ENCODE assay signal across 12 cellular contexts in the genomic region with DNA sequence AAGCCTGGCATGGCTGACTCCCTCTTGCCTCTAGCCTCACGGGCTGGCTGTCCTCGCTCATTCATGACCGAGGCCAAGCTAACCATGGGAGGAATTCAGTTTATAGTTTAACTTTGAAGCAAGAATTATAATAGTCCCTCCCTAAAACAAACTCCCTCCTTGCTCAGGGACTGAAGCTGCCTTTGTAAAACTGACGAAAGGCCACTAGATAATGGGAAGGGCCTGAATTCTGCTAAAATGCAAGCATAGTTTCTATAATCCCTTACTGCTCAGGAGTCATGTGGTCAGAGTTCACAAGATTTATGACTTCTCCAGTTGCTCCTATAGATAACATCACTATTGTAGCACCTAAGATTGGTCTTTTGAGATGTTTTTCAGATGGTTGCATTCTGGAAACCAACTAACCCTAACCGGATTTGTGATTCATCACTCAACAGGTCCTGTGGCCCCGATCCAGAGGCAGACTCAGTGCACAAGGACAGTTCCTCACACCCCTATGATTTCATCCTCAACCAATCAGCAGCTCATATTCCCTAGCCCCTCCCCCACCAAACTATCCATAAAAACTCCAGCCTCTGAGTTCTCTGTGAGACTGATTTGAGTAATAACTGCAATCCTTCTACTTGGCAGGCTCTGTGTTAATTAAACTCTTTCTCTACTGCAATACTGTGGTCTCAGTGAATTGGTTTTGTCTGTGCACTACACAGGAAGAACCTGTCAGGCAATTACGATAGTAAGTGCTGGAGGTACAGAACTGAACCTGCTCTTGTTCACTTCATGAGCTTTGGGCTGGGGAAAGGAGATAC. TPM values are rescaled to one million over a fixed set of nuclear protein-coding genes. Genes with fewer than 3 reads are reported as not detected.
DNase-seq lines count a peak whose midpoint lies in the region; ATAC-seq and TF ChIP-seq lines count a peak whose summit lies in the region.
"Had no signal": no experiment of that assay in that cellular context is flagged by ENCODE, and none has a peak within 500 bp of the region (broad histone marks: within the 10 kb centered on the region; RNA-seq: fewer than 3 reads in every experiment).

No MANE protein-coding gene starts in this region.

- H3K36me3 Mint-ChIP-seq in HFFc6 (ENCODE audit: low read depth) (peaks cover 8% of the 10 kb centered on the region; the same call in 1 of the 2 replicates), type B pancreatic cell (peaks cover 4% of the 10 kb centered on the region)
- H3K36me3 Mint-ChIP-seq: stimulated activated effector memory CD8-positive, alpha-beta T cell treated with anti-CD3 and anti-CD28 coated beads, Interleukin-12 subunit alpha, Interleukin-12 subunit beta, amount 100 ng/mL, for 72 hours had no signal

- H3K4me3 ChIP-seq in RWPE2 (ENCODE audit: severe bottlenecking) (no peak overlapping the region), fibroblast of the aortic adventitia (ENCODE audit: low read depth, low read length) (no peak overlapping the region)
- H3K4me3 ChIP-seq: esophagus muscularis mucosa had no signal

- H3K4me3 Mint-ChIP-seq in HFFc6, result no peak overlapping the region
- H3K4me3 Mint-ChIP-seq in type B pancreatic cell, result peak overlapping the region; percentile 51
- H3K4me3 Mint-ChIP-seq: activated CD4-positive, alpha-beta T cell treated with anti-CD3 and anti-CD28 coated beads for 36 hours; stimulated activated effector memory CD8-positive, alpha-beta T cell treated with anti-CD3 and anti-CD28 coated beads, Interleukin-12 subunit alpha, Interleukin-12 subunit beta, amount 100 ng/mL, for 72 hours had no signal

- peaks cover 20% of the 10 kb centered on the region for H3K9me3 Mint-ChIP-seq in HFFc6
- H3K9me3 Mint-ChIP-seq in type B pancreatic cell, result peaks cover 13% of the 10 kb centered on the region
- H3K9me3 Mint-ChIP-seq: stimulated activated effector memory CD8-positive, alpha-beta T cell treated with anti-CD3 and anti-CD28 coated beads, Interleukin-12 subunit alpha, Interleukin-12 subunit beta, amount 100 ng/mL, for 72 hours had no signal

- DNase-seq in HFFc6 (peak; percentile 82), RWPE2 (ENCODE audit: low spot score) (no peak), fibroblast of the aortic adventitia (ENCODE audit: low read depth) (peak; percentile 55), type B pancreatic cell (ENCODE audit: extremely low spot score, unreplicated experiment) (no peak), hippocampal formation (lab: John Stamatoyannopoulos, UW) (no peak)
- DNase-seq: activated CD4-positive, alpha-beta T cell treated with anti-CD3 and anti-CD28 coated beads for 36 hours; NCI-H446 treated with DMSO at 0.1 percent for 48 hours had no signal

- ATAC-seq in RWPE2 (ENCODE audit: low read depth) (peak; percentile 63), HG03159 (IDR thresholded peaks at IDR 0.05; ENCODE audit: unreplicated experiment) (no peak)
- no peak for ATAC-seq in activated CD4-positive, CD25-positive, alpha-beta regulatory T cell treated with anti-CD3 and anti-CD28 coated beads, Interleukin-2, amount 50 U/mL, for 24 hours
- ATAC-seq: activated CD4-positive, alpha-beta T cell treated with anti-CD3 and anti-CD28 coated beads for 36 hours; stimulated activated effector memory CD8-positive, alpha-beta T cell treated with anti-CD3 and anti-CD28 coated beads, Interleukin-12 subunit alpha, Interleukin-12 subunit beta, amount 100 ng/mL, for 72 hours had no signal

- H3K27ac ChIP-seq in RWPE2 (ENCODE audit: poor library complexity, severe bottlenecking), result peak overlapping the region; percentile 44
- H3K27ac ChIP-seq: esophagus muscularis mucosa, neutrophil had no signal

- peaks cover 14% of the 10 kb centered on the region for H3K27me3 Mint-ChIP-seq in HFFc6 (ENCODE audit: insufficient read depth)
- H3K27me3 Mint-ChIP-seq in type B pancreatic cell, result no peaks in the 10 kb centered on the region

- peaks cover 22% of the 10 kb centered on the region for H3K4me1 Mint-ChIP-seq in HFFc6 (ENCODE audit: low read depth)
- peaks cover 6% of the 10 kb centered on the region for H3K4me1 Mint-ChIP-seq in type B pancreatic cell (ENCODE audit: unreplicated experiment)
- H3K4me1 Mint-ChIP-seq: activated CD4-positive, alpha-beta T cell treated with anti-CD3 and anti-CD28 coated beads for 36 hours; stimulated activated effector memory CD8-positive, alpha-beta T cell treated with anti-CD3 and anti-CD28 coated beads, Interleukin-12 subunit alpha, Interleukin-12 subunit beta, amount 100 ng/mL, for 72 hours had no signal

- no peaks in the 10 kb centered on the region for H3K9me3 ChIP-seq in RWPE2 (ENCODE audit: severe bottlenecking)
- H3K9me3 ChIP-seq: esophagus muscularis mucosa, neutrophil had no signal

- H3K36me3 ChIP-seq in RWPE2 (ENCODE audit: low read depth), result no peaks in the 10 kb centered on the region
- H3K36me3 ChIP-seq: esophagus muscularis mucosa, neutrophil had no signal

- H3K4me1 ChIP-seq in RWPE2 (ENCODE audit: insufficient read depth, poor library complexity, severe bottlenecking), result no peaks in the 10 kb centered on the region
- H3K4me1 ChIP-seq: esophagus muscularis mucosa had no signal

- no peaks in the 10 kb centered on the region for H3K27me3 ChIP-seq in RWPE2 (ENCODE audit: insufficient read depth, poor library complexity, severe bottlenecking)
- H3K27me3 ChIP-seq: neutrophil had no signal

- TF ChIP-seq CTCF in HFFc6 (IDR thresholded peaks at IDR 0.05) (no peak), RWPE2 (IDR thresholded peaks at IDR 0.05; ENCODE audit: poor library complexity, severe bottlenecking) (no peak), fibroblast of the aortic adventitia (IDR thresholded peaks at IDR 0.05; ENCODE audit: insufficient read depth, low read length) (no peak), type B pancreatic cell (conservative IDR thresholded peaks at IDR 0.05) (no peak)

- H3K27ac Mint-ChIP-seq in HFFc6 (no peak overlapping the region), type B pancreatic cell (no peak overlapping the region)
- H3K27ac Mint-ChIP-seq: activated CD4-positive, alpha-beta T cell treated with anti-CD3 and anti-CD28 coated beads for 36 hours; stimulated activated effector memory CD8-positive, alpha-beta T cell treated with anti-CD3 and anti-CD28 coated beads, Interleukin-12 subunit alpha, Interleukin-12 subunit beta, amount 100 ng/mL, for 72 hours had no signal

RNA-seq across cellular contexts. Expression of a gene that starts 26.4 kb away (rescaled TPM):
- total RNA-seq in HFFc6 (2021; fragmentation: NEBNext Ultra II Directional; extraction: Animal tissue kit (Norgen Biotek cat#: 25700)), result under 1 TPM in 3 of 6 experiments, not detected in 3; 0.07 to 0.45 (median 0.31) TPM
- 0.18 TPM in 1 of 2 replicates, not detected in the other for total RNA-seq in fibroblast of the aortic adventitia (ENCODE audit: low replicate concordance)
- total RNA-seq in type B pancreatic cell (ENCODE audit: low replicate concordance), result 0.14 and 2.4 TPM in 2 replicates

Comparison
In these comparisons a context has a peak if more than half of its experiments do, and no peak if none do; other contexts are left out.
1. DNase-seq: peak in HFFc6 (single experiment) and fibroblast of the aortic adventitia (single experiment); none in RWPE2 (single experiment), type B pancreatic cell (single experiment) and hippocampal formation (0 of 2).